In genomic region chr6:111775145-111775936, GRCh38 we compare ENCODE assay signal across 21 cellular contexts.
DNase-seq lines count a peak whose midpoint lies in the region; ATAC-seq, FAIRE-seq and TF ChIP-seq lines count a peak whose summit lies in the region.
"Had no signal": no experiment of that assay in that cellular context is flagged by ENCODE, and none has a peak within 500 bp of the region (broad histone marks: within the 10 kb centered on the region; RNA-seq: fewer than 3 reads in every experiment).

No MANE protein-coding gene starts in this region.

- H3K4me1 ChIP-seq in GM23248 (ENCODE audit: insufficient read depth), result peaks cover 35% of the 10 kb centered on the region
- H3K4me1 ChIP-seq: breast epithelium, psoas muscle had no signal

- H3K4me1 Mint-ChIP-seq in activated CD4-positive, alpha-beta memory T cell treated with anti-CD3 and anti-CD28 coated beads, Interleukin-2, amount 10 ng/mL, durations not matched to agents 7 days and 5 days, result peaks cover 87% of the 10 kb centered on the region
- H3K4me1 Mint-ChIP-seq in endothelial cell (ENCODE audit: unreplicated experiment) (peaks cover 25% of the 10 kb centered on the region), progenitor cell of endocrine pancreas (ENCODE audit: low read depth) (peaks cover 23% of the 10 kb centered on the region)

- WGBS in GM23248 (ENCODE audit: low coverage in 1 of 2, low lambda C conversion rate in 2 of 2, missing lambda C conversion rate in 2 of 2), 2 experiments, result 72 to 78% methylated on average over 8 of the region's 8 CpGs

- no peaks in the 10 kb centered on the region for H3K9me2 ChIP-seq in GM23248 (ENCODE audit: insufficient read depth)

- no peak for TF ChIP-seq CTCF in endothelial cell (IDR thresholded peaks at IDR 0.05; ENCODE audit: unreplicated experiment)
- TF ChIP-seq CTCF in progenitor cell of endocrine pancreas (IDR thresholded peaks at IDR 0.05; ENCODE audit: unreplicated experiment), result no peak

- no peak overlapping the region for H2AFZ ChIP-seq in GM23248

- H3K36me3 ChIP-seq in GM23248 (ENCODE audit: low read depth), result no peaks in the 10 kb centered on the region
- H3K36me3 ChIP-seq: breast epithelium, Peyer's patch, thyroid gland had no signal

- H3K36me3 Mint-ChIP-seq in activated CD4-positive, alpha-beta memory T cell treated with anti-CD3 and anti-CD28 coated beads, Interleukin-2, amount 10 ng/mL, durations not matched to agents 7 days and 5 days (ENCODE audit: low read depth), result peaks cover 48% of the 10 kb centered on the region
- H3K36me3 Mint-ChIP-seq in endothelial cell (ENCODE audit: low read depth, unreplicated experiment) (peaks cover 32% of the 10 kb centered on the region), progenitor cell of endocrine pancreas (ENCODE audit: insufficient read depth) (peaks cover 8% of the 10 kb centered on the region)
- H3K36me3 Mint-ChIP-seq: WTC11 had no signal

- POLR2A ChIA-PET in activated CD4-positive, alpha-beta memory T cell treated with anti-CD3 and anti-CD28 coated beads, Interleukin-2, amount 10 ng/mL, durations not matched to agents 7 days and 5 days (lab: Charles Lee), result interaction anchor here (0.7 to 9.6 kb wide), 4 partner anchors 14 to 68 kb away, joined by 3 to 92 read pairs (median 4); no protein-coding TSS in a partner anchor

- no peaks in the 10 kb centered on the region for H4K20me1 ChIP-seq in GM23248 (ENCODE audit: insufficient read depth)

- H3K9ac ChIP-seq in GM23248, result no peak overlapping the region

- H3K27ac ChIP-seq in GM23248, result peak overlapping the region; percentile 50; the same call in 1 of the 2 replicates
- H3K27ac ChIP-seq: C4-2B, psoas muscle, thyroid gland had no signal

- H3K27me3 Mint-ChIP-seq in activated CD4-positive, alpha-beta memory T cell treated with anti-CD3 and anti-CD28 coated beads, Interleukin-2, amount 10 ng/mL, durations not matched to agents 7 days and 5 days, result no peaks in the 10 kb centered on the region
- H3K27me3 Mint-ChIP-seq in endothelial cell (ENCODE audit: unreplicated experiment) (peaks cover 2% of the 10 kb centered on the region), progenitor cell of endocrine pancreas (no peaks in the 10 kb centered on the region)

- H3K27ac Mint-ChIP-seq in activated CD4-positive, alpha-beta memory T cell treated with anti-CD3 and anti-CD28 coated beads, Interleukin-2, amount 10 ng/mL, durations not matched to agents 7 days and 5 days, result peak overlapping the region; percentile 66
- peak overlapping the region; percentile 55 for H3K27ac Mint-ChIP-seq in endothelial cell (ENCODE audit: unreplicated experiment)
- peak overlapping the region; percentile 3 for H3K27ac Mint-ChIP-seq in progenitor cell of endocrine pancreas

- no peaks in the 10 kb centered on the region for H3K9me3 ChIP-seq in GM23248 (ENCODE audit: low read depth)
- H3K9me3 ChIP-seq: breast epithelium, heart right ventricle, Peyer's patch, psoas muscle, thyroid gland had no signal

- in situ Hi-C loops in GM23248 (cut with MboI), result no loop called here

- peaks cover 81% of the 10 kb centered on the region for H3K79me2 ChIP-seq in GM23248 (ENCODE audit: insufficient read depth)

- H3K27me3 ChIP-seq in GM23248 (replicated peaks; ENCODE audit: insufficient read depth), result no peaks in the 10 kb centered on the region
- H3K27me3 ChIP-seq: breast epithelium, heart right ventricle, Peyer's patch, thyroid gland had no signal

- DNase-seq in GM23248 (no peak), endothelial cell (ENCODE audit: low spot score) (no peak), progenitor cell of endocrine pancreas (ENCODE audit: low spot score, unreplicated experiment) (no peak), HTR-8/SVneo (ENCODE audit: insufficient read length, low spot score) (no peak), superior temporal gyrus (ENCODE audit: extremely low spot score) (no peak), cortex of kidney (lab: John Stamatoyannopoulos, UW) (no peak)
- no peak for DNase-seq in activated CD4-positive, alpha-beta memory T cell treated with anti-CD3 and anti-CD28 coated beads, Interleukin-2, amount 10 ng/mL, durations not matched to agents 7 days and 5 days
- DNase-seq: heart right ventricle; kidney glomerular epithelial cell; NCI-H1930; NCI-H69; Peyer's patch; psoas muscle; stimulated activated CD4-positive, alpha-beta T cell treated with anti-CD3 and anti-CD28 coated beads, Interleukin-15, amount 100 ng/mL, for 24 hours; thyroid gland had no signal

- no peak overlapping the region for H3K4me3 ChIP-seq in GM23248
- H3K4me3 ChIP-seq: breast epithelium, heart right ventricle, Peyer's patch, psoas muscle, thyroid gland had no signal

- CTCF ChIA-PET in activated CD4-positive, alpha-beta memory T cell treated with anti-CD3 and anti-CD28 coated beads, Interleukin-2, amount 10 ng/mL, durations not matched to agents 7 days and 5 days (lab: Charles Lee), result interaction anchor here (6.4 kb wide), 1 partner anchor 14 kb away, joined by 52 read pairs; no protein-coding TSS in a partner anchor

- no peak for FAIRE-seq in HTR-8/SVneo (lab: Jason Lieb, UNC)
- FAIRE-seq: endothelial cell of umbilical vein, GM12892 had no signal

- no peaks in the 10 kb centered on the region for H3K9me3 Mint-ChIP-seq in activated CD4-positive, alpha-beta memory T cell treated with anti-CD3 and anti-CD28 coated beads, Interleukin-2, amount 10 ng/mL, durations not matched to agents 7 days and 5 days
- H3K9me3 Mint-ChIP-seq in endothelial cell (ENCODE audit: unreplicated experiment), result no peaks in the 10 kb centered on the region
- no peaks in the 10 kb centered on the region for H3K9me3 Mint-ChIP-seq in progenitor cell of endocrine pancreas (ENCODE audit: low read depth)
- H3K9me3 Mint-ChIP-seq: WTC11 had no signal

- no peak for ATAC-seq in activated CD4-positive, CD25-positive, alpha-beta regulatory T cell treated with anti-CD3 and anti-CD28 coated beads, Interleukin-2, amount 50 U/mL, for 24 hours
- ATAC-seq: WTC11 had no signal

- peak overlapping the region; percentile 17 for H3K4me2 ChIP-seq in GM23248 (ENCODE audit: unreplicated experiment)

- H3K4me3 Mint-ChIP-seq in activated CD4-positive, alpha-beta memory T cell treated with anti-CD3 and anti-CD28 coated beads, Interleukin-2, amount 10 ng/mL, durations not matched to agents 7 days and 5 days, result no peak overlapping the region
- H3K4me3 Mint-ChIP-seq in endothelial cell (ENCODE audit: unreplicated experiment) (no peak overlapping the region), progenitor cell of endocrine pancreas (ENCODE audit: low read depth) (no peak overlapping the region)
- H3K4me3 Mint-ChIP-seq: WTC11 had no signal

- peaks cover 22% of the 10 kb centered on the region for H3F3A ChIP-seq in GM23248 (ENCODE audit: insufficient read depth)

Comparison
In these comparisons a context has a peak if more than half of its experiments do, and no peak if none do; other contexts are left out.
1. H3K27ac Mint-ChIP-seq: peak in every context shown above with its lines; median percentile 66 in activated CD4-positive, alpha-beta memory T cell treated with anti-CD3 and anti-CD28 coated beads, Interleukin-2, amount 10 ng/mL, durations not matched to agents 7 days and 5 days; 55 in endothelial cell; 3 in progenitor cell of endocrine pancreas.